Comparison of ENCODE assay signal across 8 cellular contexts in genomic region chr22:28112548-28113043, GRCh38.
DNase-seq lines count a peak whose midpoint lies in the region; ATAC-seq and TF ChIP-seq lines count a peak whose summit lies in the region.

No MANE protein-coding gene starts in this region.

- H4K20me1 ChIP-seq in OCI-LY1 (ENCODE audit: insufficient read depth, low read length) (no peaks in the 10 kb centered on the region), neural progenitor cell (ENCODE audit: low read depth) (peaks cover 32% of the 10 kb centered on the region)

- H3K4me2 ChIP-seq in OCI-LY1 (ENCODE audit: low read length) (no peak overlapping the region), neural progenitor cell (peak overlapping the region; percentile 59)

- intact Hi-C loops in activated naive CD4-positive, alpha-beta T cell treated with anti-CD3 and anti-CD28 coated beads for 36 hours (cut with micrococcal nuclease), result no loop called here

- H3F3A ChIP-seq in OCI-LY1 (ENCODE audit: insufficient read depth, low read length) (no peaks in the 10 kb centered on the region), neural progenitor cell (ENCODE audit: low read depth) (peaks cover 30% of the 10 kb centered on the region)

- peaks cover 13% of the 10 kb centered on the region for H3K36me3 Mint-ChIP-seq in neural progenitor cell
- H3K36me3 Mint-ChIP-seq in activated naive CD4-positive, alpha-beta T cell treated with anti-CD3 and anti-CD28 coated beads for 36 hours (ENCODE audit: low read depth), result no peaks in the 10 kb centered on the region

- H3K4me3 ChIP-seq in GM12864 (ENCODE audit: low read depth, low read length), result no peak overlapping the region
- no peak overlapping the region for H3K4me3 ChIP-seq in OCI-LY1 (ENCODE audit: low read depth, low read length, poor library complexity, severe bottlenecking)
- no peak overlapping the region for H3K4me3 ChIP-seq in epithelial cell of proximal tubule (ENCODE audit: low read depth, low read length)
- H3K4me3 ChIP-seq in neural progenitor cell, result peak overlapping the region; percentile 15

- H3K9me2 ChIP-seq in OCI-LY1 (ENCODE audit: low read depth, low read length), result no peaks in the 10 kb centered on the region

- peaks cover 65% of the 10 kb centered on the region for H3K4me1 Mint-ChIP-seq in neural progenitor cell
- no peaks in the 10 kb centered on the region for H3K4me1 Mint-ChIP-seq in activated naive CD4-positive, alpha-beta T cell treated with anti-CD3 and anti-CD28 coated beads for 36 hours (ENCODE audit: low read depth)

- H3K27ac Mint-ChIP-seq in neural progenitor cell, result peak overlapping the region; percentile 99
- H3K27ac Mint-ChIP-seq in activated naive CD4-positive, alpha-beta T cell treated with anti-CD3 and anti-CD28 coated beads for 36 hours, result no peak overlapping the region

- no peak for ATAC-seq in HG03097 (IDR thresholded peaks at IDR 0.05; ENCODE audit: low FRiP score, unreplicated experiment)
- ATAC-seq in HG02970 (IDR thresholded peaks at IDR 0.05; ENCODE audit: low FRiP score, unreplicated experiment), result no peak

- no peaks in the 10 kb centered on the region for H3K4me1 ChIP-seq in OCI-LY1 (ENCODE audit: insufficient read depth, low read length, severe bottlenecking)
- H3K4me1 ChIP-seq in neural progenitor cell, result peaks cover 29% of the 10 kb centered on the region

- H3K27ac ChIP-seq in OCI-LY1 (ENCODE audit: low read depth, low read length, poor library complexity, severe bottlenecking) (no peak overlapping the region), neural progenitor cell (peak overlapping the region; percentile 55)

- H3K36me3 ChIP-seq in OCI-LY1 (ENCODE audit: insufficient read depth, low read length) (no peaks in the 10 kb centered on the region), neural progenitor cell (no peaks in the 10 kb centered on the region)

- TF ChIP-seq CTCF in GM12864 (IDR thresholded peaks at IDR 0.05; ENCODE audit: low read depth, low read length, missing control alignments), result peak; percentile 51
- TF ChIP-seq CTCF in OCI-LY1 (IDR thresholded peaks at IDR 0.05; ENCODE audit: low read length), result peak; percentile 50; the same call in 1 of the 2 replicates
- peak; percentile 54 for TF ChIP-seq CTCF in epithelial cell of proximal tubule (conservative IDR thresholded peaks at IDR 0.05; ENCODE audit: low read depth, low read length)
- TF ChIP-seq CTCF in neural progenitor cell (IDR thresholded peaks at IDR 0.05), result peak; percentile 52

- H3K4me3 Mint-ChIP-seq in neural progenitor cell, result peak overlapping the region; percentile 50
- H3K4me3 Mint-ChIP-seq in activated naive CD4-positive, alpha-beta T cell treated with anti-CD3 and anti-CD28 coated beads for 36 hours, result no peak overlapping the region

- H3K9ac ChIP-seq in OCI-LY1 (ENCODE audit: low read length) (no peak overlapping the region), neural progenitor cell (no peak overlapping the region)

- H2AFZ ChIP-seq in OCI-LY1 (ENCODE audit: low read length) (no peak overlapping the region), neural progenitor cell (replicated peaks) (no peak overlapping the region)

- CTCF ChIA-PET in activated naive CD4-positive, alpha-beta T cell treated with anti-CD3 and anti-CD28 coated beads for 36 hours (lab: Charles Lee), result interaction anchor here (0.8 kb wide), 1 partner anchor 8 kb away, joined by 3 read pairs; no protein-coding TSS in a partner anchor

- H3K27me3 ChIP-seq in OCI-LY1 (ENCODE audit: insufficient read depth, low read length) (peaks cover 4% of the 10 kb centered on the region; the same call in 1 of the 2 replicates), neural progenitor cell (no peaks in the 10 kb centered on the region)

- no peaks in the 10 kb centered on the region for H3K9me3 Mint-ChIP-seq in neural progenitor cell
- no peaks in the 10 kb centered on the region for H3K9me3 Mint-ChIP-seq in activated naive CD4-positive, alpha-beta T cell treated with anti-CD3 and anti-CD28 coated beads for 36 hours

- H3K79me2 ChIP-seq in OCI-LY1 (ENCODE audit: insufficient read depth, low read length) (no peaks in the 10 kb centered on the region), neural progenitor cell (ENCODE audit: low read depth) (no peaks in the 10 kb centered on the region)

- H3K9me3 ChIP-seq in OCI-LY1 (ENCODE audit: low read length), result no peaks in the 10 kb centered on the region
- H3K9me3 ChIP-seq in neural progenitor cell (ENCODE audit: low read depth), result no peaks in the 10 kb centered on the region

- DNase-seq in GM12864 (ENCODE audit: low read depth), result no peak
- DNase-seq in epithelial cell of proximal tubule (ENCODE audit: low read depth), result peak; percentile 31
- peak; percentile 84 for DNase-seq in neural progenitor cell (ENCODE audit: low spot score)
- no peak for DNase-seq in NCI-H226
- no peak for DNase-seq in activated naive CD4-positive, alpha-beta T cell treated with anti-CD3 and anti-CD28 coated beads for 36 hours

- no peaks in the 10 kb centered on the region for H3K27me3 Mint-ChIP-seq in neural progenitor cell (ENCODE audit: insufficient read depth, low read depth)
- no peaks in the 10 kb centered on the region for H3K27me3 Mint-ChIP-seq in activated naive CD4-positive, alpha-beta T cell treated with anti-CD3 and anti-CD28 coated beads for 36 hours (ENCODE audit: low read depth)

Comparison
In these comparisons a context has a peak if more than half of its experiments do, and no peak if none do; other contexts are left out.
1. DNase-seq: peak in epithelial cell of proximal tubule (single experiment) and neural progenitor cell (single experiment); none in GM12864 (single experiment), NCI-H226 (single experiment) and activated naive CD4-positive, alpha-beta T cell treated with anti-CD3 and anti-CD28 coated beads for 36 hours (single experiment).
2. Peak in every context shown above with its lines, with median percentiles within 50 percentile points of each other: CTCF ChIP-seq.